ENCODE assay signal across 27 cellular contexts in the genomic region with DNA sequence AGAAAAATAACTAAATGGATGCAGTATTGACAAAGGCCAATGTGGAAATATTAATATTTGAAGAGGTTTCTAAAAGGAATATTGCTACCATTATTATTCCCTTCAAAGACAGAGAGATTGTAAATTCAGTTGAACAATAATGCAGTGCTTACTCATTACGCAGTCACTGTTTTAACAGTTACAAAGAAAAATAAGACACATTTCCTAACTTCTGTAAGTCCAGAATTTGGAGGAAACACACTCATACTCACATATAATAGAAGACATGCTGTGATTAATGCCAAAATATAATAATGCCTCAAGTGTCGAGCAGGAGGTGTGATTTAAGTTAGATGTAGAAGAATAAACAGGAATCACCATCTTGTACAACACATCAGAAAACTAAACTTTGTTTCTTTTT.
A peak's percentile ranks its signal among the peaks of the same experiment; 100 is the strongest.
DNase-seq lines count a peak whose midpoint lies in the region; ATAC-seq, FAIRE-seq and TF ChIP-seq lines count a peak whose summit lies in the region.
"Had no signal": no experiment of that assay in that cellular context is flagged by ENCODE, and none has a peak within 500 bp of the region (broad histone marks: within the 10 kb centered on the region; RNA-seq: fewer than 3 reads in every experiment).

No MANE protein-coding gene starts in this region.

- no peak overlapping the region for H2BK5ac ChIP-seq in IMR-90 (ENCODE audit: low read depth, low read length, poor library complexity, severe bottlenecking)

- H2AFZ ChIP-seq in IMR-90 (replicated peaks; ENCODE audit: low read length, poor library complexity), result no peak overlapping the region

- H3K27me3 ChIP-seq in IMR-90 (ENCODE audit: control insufficient read depth, insufficient read depth, low read length), result no peaks in the 10 kb centered on the region
- H3K27me3 ChIP-seq in bronchial epithelial cell (ENCODE audit: control insufficient read depth, insufficient read depth, low read length), result no peaks in the 10 kb centered on the region
- H3K27me3 ChIP-seq in thyroid gland, result no peaks in the 10 kb centered on the region
- H3K27me3 ChIP-seq: BLaER1, Peyer's patch, SJSA1 had no signal

- 0 out of 2 replicates have a peak, but pooled peaks cover under 1% of the 10 kb centered on the region for H3K9me1 ChIP-seq in IMR-90 (ENCODE audit: insufficient read depth, low read length)

- WGBS in IMR-90 (ENCODE audit: extremely low coverage in 2 of 2, insufficient read length in 1 of 2), 2 experiments, result no CpG with 5 or more reads among the region's 2 CpGs
- 87 to 91% methylated on average over 2 of the region's 2 CpGs for WGBS in thyroid gland, 2 donors

- TF ChIP-seq RAD21 in IMR-90 (IDR thresholded peaks at IDR 0.05; ENCODE audit: low read length), result no peak

- no peaks in the 10 kb centered on the region for H4K20me1 ChIP-seq in IMR-90 (ENCODE audit: insufficient read depth, low read length)
- H4K20me1 ChIP-seq: BLaER1 had no signal

- no peak overlapping the region for H3K4me3 ChIP-seq in IMR-90 (ENCODE audit: insufficient read depth, low read depth, low read length)
- no peak overlapping the region for H3K4me3 ChIP-seq in bronchial epithelial cell (ENCODE audit: low read depth, low read length)
- H3K4me3 ChIP-seq in fibroblast of the aortic adventitia (ENCODE audit: low read depth, low read length), result no peak overlapping the region
- H3K4me3 ChIP-seq in thyroid gland (replicated peaks in 1 of 3), result no peak overlapping the region
- H3K4me3 ChIP-seq: BLaER1, Peyer's patch, SJSA1 had no signal

- dilution Hi-C loops in IMR-90 (cut with HindIII; ENCODE audit: low sequenced_read_pairs, unreplicated experiment), result no loop called here

- H3K27ac ChIP-seq in IMR-90 (ENCODE audit: insufficient read depth, low read length) (no peak overlapping the region), thyroid gland (no peak overlapping the region)
- H3K27ac ChIP-seq: BLaER1, Peyer's patch, SJSA1 had no signal

- H2AK5ac ChIP-seq in IMR-90 (ENCODE audit: low read depth, low read length), result no peak overlapping the region

- in situ Hi-C loops in IMR-90 (cut with MboI; ENCODE audit: low sequenced_read_pairs), result no loop called here

- ATAC-seq in IMR-90 (ENCODE audit: low read depth) (peak; percentile 48; the same call in 1 of the 2 replicates), HG03135 (IDR thresholded peaks at IDR 0.05; ENCODE audit: unreplicated experiment) (no peak)
- ATAC-seq: HCT116, HepG2, Right ventricle myocardium inferior had no signal

- H2BK120ac ChIP-seq in IMR-90 (ENCODE audit: low read depth, low read length), result no peak overlapping the region

- no peak overlapping the region for H3K23ac ChIP-seq in IMR-90 (ENCODE audit: low read depth, low read length)

- no peak overlapping the region; the same call in 1 of the 2 replicates for H3K18ac ChIP-seq in IMR-90 (ENCODE audit: low read depth, low read length)

- no peak for TF ChIP-seq CTCF in IMR-90 (conservative IDR thresholded peaks at IDR 0.05; ENCODE audit: low read depth, low read length)
- TF ChIP-seq CTCF in bronchial epithelial cell (IDR thresholded peaks at IDR 0.05; ENCODE audit: insufficient read depth, low read length, severe bottlenecking), result no peak
- TF ChIP-seq CTCF in fibroblast of the aortic adventitia (IDR thresholded peaks at IDR 0.05; ENCODE audit: insufficient read depth, low read length), result no peak
- TF ChIP-seq CTCF in thyroid gland (IDR thresholded peaks at IDR 0.05), result no peak

- CTCF ChIA-PET in IMR-90 (lab: Yijun Ruan, JAX), result no interaction called here

- H2BK20ac ChIP-seq in IMR-90 (ENCODE audit: low read depth, low read length), result no peak overlapping the region

- intact Hi-C loops in IMR-90 (cut with micrococcal nuclease), result no loop called here
- intact Hi-C loops in thyroid gland (cut with DNase I), result no loop called here
- intact Hi-C loops in posterior cingulate gyrus (cut with DNase I), result no loop called here

- no peak overlapping the region for H4K91ac ChIP-seq in IMR-90 (ENCODE audit: insufficient read depth, low read depth, low read length)

- no peaks in the 10 kb centered on the region for H3K36me3 ChIP-seq in IMR-90 (ENCODE audit: control insufficient read depth, insufficient read depth, low read length)
- H3K36me3 ChIP-seq in bronchial epithelial cell (ENCODE audit: control insufficient read depth, insufficient read depth, low read length), result no peaks in the 10 kb centered on the region
- H3K36me3 ChIP-seq in thyroid gland, result no peaks in the 10 kb centered on the region
- H3K36me3 ChIP-seq: BLaER1, Peyer's patch, SJSA1 had no signal

- H3K4me2 ChIP-seq in IMR-90 (ENCODE audit: low read depth, low read length), result no peak overlapping the region
- H3K4me2 ChIP-seq: BLaER1 had no signal

- H4K8ac ChIP-seq in IMR-90 (ENCODE audit: low read depth in 2 of 2, low read length in 2 of 2), result no peak overlapping the region

- TF ChIP-seq POLR2A in IMR-90 (IDR thresholded peaks at IDR 0.05; ENCODE audit: low read depth, low read length) (no peak), thyroid gland (IDR thresholded peaks at IDR 0.05) (no peak)

- DNase-seq in EH (ENCODE audit: low read depth) (peak; percentile 43), IMR-90 (peak; percentile 63), bronchial epithelial cell (ENCODE audit: low read depth) (peak; percentile 65), fibroblast of the aortic adventitia (ENCODE audit: low read depth) (peak; percentile 32), NCI-H1694 treated with DMSO at 0.1 percent for 48 hours (lab: John Stamatoyannopoulos, UW) (no peak), thyroid gland (no peak), posterior cingulate gyrus (no peak)
- DNase-seq: ACHN; Caco-2; CD4-positive, alpha-beta memory T cell; GDM1; KBM-7; NCI-H1092 treated with DMSO at 0.1 percent for 48 hours; NCI-H1436 treated with DMSO at 0.1 percent for 48 hours; NCI-H2029; NCI-H226; NCI-H510A treated with DMSO at 0.1 percent for 48 hours; NCI-H82; Peyer's patch had no signal

- POLR2A ChIA-PET in IMR-90 (lab: Charles Lee; ENCODE audit: unreplicated experiment), result no interaction called here

- no peak overlapping the region for H3K14ac ChIP-seq in IMR-90 (replicated peaks; ENCODE audit: low read depth, low read length)

- H3K79me1 ChIP-seq in IMR-90 (ENCODE audit: low read depth in 1 of 2, low read length in 2 of 2), result no peaks in the 10 kb centered on the region

- no peak overlapping the region for H4K5ac ChIP-seq in IMR-90 (ENCODE audit: low read depth, low read length)

- H2BK15ac ChIP-seq in IMR-90 (ENCODE audit: low read depth, low read length), result peak overlapping the region; percentile 48; the same call in 1 of the 3 replicates

- no peak overlapping the region for H3K9ac ChIP-seq in IMR-90 (ENCODE audit: low read depth, low read length)
- H3K9ac ChIP-seq: BLaER1 had no signal

- H2AK9ac ChIP-seq in IMR-90 (replicated peaks; ENCODE audit: low read depth, low read length, poor library complexity), result no peak overlapping the region

- BruUV-seq in IMR-90 (replicated peaks; lab: Mats Ljungman, UMichigan), result no TSS peak

- FAIRE-seq in bronchial epithelial cell (lab: Jason Lieb, UNC), result no peak
- FAIRE-seq: GM18507, H1, HepG2 had no signal

- H3K4me1 ChIP-seq in IMR-90 (ENCODE audit: control insufficient read depth, insufficient read depth, low read length) (peaks cover 2% of the 10 kb centered on the region; the same call in 1 of the 2 replicates), thyroid gland (no peaks in the 10 kb centered on the region)
- H3K4me1 ChIP-seq: BLaER1, Caco-2, Peyer's patch had no signal

- H3K4ac ChIP-seq in IMR-90 (ENCODE audit: low read depth, low read length), result no peak overlapping the region

- no peaks in the 10 kb centered on the region for H3K9me3 ChIP-seq in IMR-90 (ENCODE audit: control insufficient read depth, insufficient read depth, low read length)
- no peaks in the 10 kb centered on the region for H3K9me3 ChIP-seq in thyroid gland
- H3K9me3 ChIP-seq: BLaER1, Caco-2, Peyer's patch, SJSA1 had no signal

- H3K56ac ChIP-seq in IMR-90 (ENCODE audit: extremely low read depth, insufficient read depth, low read length), result no peak overlapping the region

TF ChIP-seq in IMR-90, 13 proteins besides CTCF, POLR2A, EP300 and RAD21:
- TF ChIP-seq, protein P1, sequence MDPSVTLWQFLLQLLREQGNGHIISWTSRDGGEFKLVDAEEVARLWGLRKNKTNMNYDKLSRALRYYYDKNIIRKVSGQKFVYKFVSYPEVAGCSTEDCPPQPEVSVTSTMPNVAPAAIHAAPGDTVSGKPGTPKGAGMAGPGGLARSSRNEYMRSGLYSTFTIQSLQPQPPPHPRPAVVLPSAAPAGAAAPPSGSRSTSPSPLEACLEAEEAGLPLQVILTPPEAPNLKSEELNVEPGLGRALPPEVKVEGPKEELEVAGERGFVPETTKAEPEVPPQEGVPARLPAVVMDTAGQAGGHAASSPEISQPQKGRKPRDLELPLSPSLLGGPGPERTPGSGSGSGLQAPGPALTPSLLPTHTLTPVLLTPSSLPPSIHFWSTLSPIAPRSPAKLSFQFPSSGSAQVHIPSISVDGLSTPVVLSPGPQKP (IDR thresholded peaks at IDR 0.05; ENCODE audit: borderline replicate concordance, low read depth, low read length), result no peak
- TF ChIP-seq MAZ (IDR thresholded peaks at IDR 0.05; ENCODE audit: borderline replicate concordance, low read depth, low read length) (no peak), MXI1 (IDR thresholded peaks at IDR 0.05; ENCODE audit: borderline replicate concordance, low read depth, low read length) (no peak), CEBPB (IDR thresholded peaks at IDR 0.05; ENCODE audit: low read depth, low read length) (no peak; the same call in 1 of the 2 replicates), CHD1 (IDR thresholded peaks at IDR 0.05; ENCODE audit: low read depth, low read length) (no peak), SMC3 (IDR thresholded peaks at IDR 0.05; ENCODE audit: low read depth, low read length) (no peak), FOS (IDR thresholded peaks at IDR 0.05; ENCODE audit: low read depth, low read length) (no peak), NFE2L2 (IDR thresholded peaks at IDR 0.05; ENCODE audit: low read depth, low read length) (no peak), RCOR1 (IDR thresholded peaks at IDR 0.05; ENCODE audit: insufficient replicate concordance, low read length) (no peak)
- TF ChIP-seq, protein P2, sequence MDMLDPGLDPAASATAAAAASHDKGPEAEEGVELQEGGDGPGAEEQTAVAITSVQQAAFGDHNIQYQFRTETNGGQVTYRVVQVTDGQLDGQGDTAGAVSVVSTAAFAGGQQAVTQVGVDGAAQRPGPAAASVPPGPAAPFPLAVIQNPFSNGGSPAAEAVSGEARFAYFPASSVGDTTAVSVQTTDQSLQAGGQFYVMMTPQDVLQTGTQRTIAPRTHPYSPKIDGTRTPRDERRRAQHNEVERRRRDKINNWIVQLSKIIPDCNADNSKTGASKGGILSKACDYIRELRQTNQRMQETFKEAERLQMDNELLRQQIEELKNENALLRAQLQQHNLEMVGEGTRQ (IDR thresholded peaks at IDR 0.05; ENCODE audit: low read depth, low read length), result no peak

Comparison
In these comparisons a context has a peak if more than half of its experiments do, and no peak if none do; other contexts are left out.
1. DNase-seq: peak in EH (single experiment), IMR-90 (single experiment), bronchial epithelial cell (single experiment) and fibroblast of the aortic adventitia (single experiment); none in NCI-H1694 treated with DMSO at 0.1 percent for 48 hours (single experiment), thyroid gland (0 of 2) and posterior cingulate gyrus (0 of 10).